Comparison of ENCODE assay signal across 8 cellular contexts in genomic region chr19:20077791-20078463, GRCh38. TPM values are rescaled to one million over a fixed set of nuclear protein-coding genes. Genes with fewer than 3 reads are reported as not detected.
DNase-seq lines count a peak whose midpoint lies in the region; ATAC-seq and TF ChIP-seq lines count a peak whose summit lies in the region.

Gene ZNF90, plus strand, starts transcription at chr19:20078000. Its CDS starts 133 bp downstream, at chr19:20078133.

- peak; percentile 91 for ATAC-seq in GM19395 (IDR thresholded peaks at IDR 0.05; ENCODE audit: unreplicated experiment)

- H3K36me3 ChIP-seq in BE2C, result peaks cover 8% of the 10 kb centered on the region

- H3K4me3 ChIP-seq in BE2C (ENCODE audit: low read depth, low read length), result peak within 1 kb of the TSS; percentile 67
- peak within 1 kb of the TSS; percentile 35 to 57 for H3K4me3 ChIP-seq in cardiac fibroblast (replicated peaks in 1 of 2; ENCODE audit: low read depth in 2 of 2, low read length in 2 of 2)
- peak within 1 kb of the TSS; percentile 36 to 64 (median 46) for H3K4me3 ChIP-seq in skin epidermis

- TF ChIP-seq CTCF in BE2C (IDR thresholded peaks at IDR 0.05; ENCODE audit: low read depth, low read length), result no peak; the same call in 1 of the 2 replicates
- peak; percentile 12; the same call in 1 of the 2 replicates for TF ChIP-seq CTCF in VCaP (conservative IDR thresholded peaks at IDR 0.05)
- peak; percentile 4 for TF ChIP-seq CTCF in cardiac fibroblast (IDR thresholded peaks at IDR 0.05; ENCODE audit: low read depth, low read length)

- in situ Hi-C loops in KBM-7 (cut with MboI; ENCODE audit: low pct_unique_long_range_greater_than_20kb, low sequenced_read_pairs), result no loop called here

- peaks cover 4 to 6% (median 5%) of the 10 kb centered on the region in 3 donors for H3K27me3 Mint-ChIP-seq in immature natural killer cell (ENCODE audit: low read depth in 3 of 3)

- no peaks in the 10 kb centered on the region for H3K4me1 ChIP-seq in BE2C

- peaks cover 13 to 21% of the 10 kb centered on the region in 2 donors for H3K4me1 Mint-ChIP-seq in immature natural killer cell

- H3K27ac ChIP-seq in VCaP, result peak within 1 kb of the TSS; percentile 73
- H3K27ac ChIP-seq in skin epidermis, result peak within 1 kb of the TSS in 6 of 21 experiments; percentile 18 to 56 (median 42)

- DNase-seq in BE2C (peak; percentile 96), HK-2 (ENCODE audit: unreplicated experiment) (peak; percentile 95), cardiac fibroblast (ENCODE audit: low read depth in 2 of 2) (peak; percentile 85 to 99), immature natural killer cell (peak; percentile 81 to 86 (median 83)), KBM-7 (no peak)

- H3K36me3 Mint-ChIP-seq in immature natural killer cell, result peaks cover 0 to 3% (median 0%) of the 10 kb centered on the region in 3 donors

- peak within 1 kb of the TSS; percentile 84 to 91 (median 88) for H3K4me3 Mint-ChIP-seq in immature natural killer cell

- peak within 1 kb of the TSS in 3 of 6 donors; percentile 14 to 65 (median 61) for H3K27ac Mint-ChIP-seq in immature natural killer cell

- no peaks in the 10 kb centered on the region for H3K27me3 ChIP-seq in BE2C

- H3K9me3 ChIP-seq in BE2C, result no peaks in the 10 kb centered on the region

- H3K9me3 Mint-ChIP-seq in immature natural killer cell, result no peaks in the 10 kb centered on the region

RNA-seq across cellular contexts. Expression of gene ZNF90, which starts in this region (rescaled TPM):
- 2.8 TPM for polyA plus RNA-seq in BE2C (2012; ENCODE audit: insufficient read depth, insufficient read length, low read depth)
- polyA plus RNA-seq in immature natural killer cell, result 1 to 10 TPM in 2 of 3 donors, under 1 TPM in 1; 0.96 to 2.1 (median 1.6) TPM
